Comparison of ENCODE assay signal across 29 cellular contexts in genomic region chr9:123424131-123424530, GRCh38.
"Had no signal": no experiment of that assay in that cellular context is flagged by ENCODE, and none has a peak within 500 bp of the region (broad histone marks: within the 10 kb centered on the region; RNA-seq: fewer than 3 reads in every experiment).

No MANE protein-coding gene starts in this region.

- H3K36me3 Mint-ChIP-seq: natural killer cell treated with Interleukin-12 subunit alpha and Interleukin-12 subunit beta and Interleukin-15 and Interleukin-18, amount 100 ng/mL, for 72 hours had no signal

- H3K9me3 ChIP-seq: lower lobe of right lung, mucosa of descending colon, neutrophil, testis, transverse colon had no signal

- H3K27me3 Mint-ChIP-seq: activated CD4-positive, alpha-beta memory T cell treated with anti-CD3 and anti-CD28 coated beads, Interleukin-2, amount 10 ng/mL, durations not matched to agents 7 days and 5 days; activated CD4-positive, alpha-beta T cell treated with anti-CD3 and anti-CD28 coated beads, Interleukin-2, amount 10 ng/mL, durations not matched to agents 7 days and 5 days; activated T-helper 17 cell treated with anti-CD3 and anti-CD28 coated beads, Interleukin-2, amount 50 U/mL, for 72 hours; natural killer cell treated with Interleukin-12 subunit alpha and Interleukin-12 subunit beta and Interleukin-15 and Interleukin-18, amount 100 ng/mL, for 72 hours; T-helper 17 cell had no signal

- H3K27ac ChIP-seq: brain microvascular endothelial cell, lower lobe of right lung, neutrophil, testis, transverse colon had no signal

- H3K4me1 Mint-ChIP-seq: activated CD4-positive, alpha-beta memory T cell treated with anti-CD3 and anti-CD28 coated beads, Interleukin-2, amount 10 ng/mL, durations not matched to agents 7 days and 5 days; activated CD4-positive, alpha-beta T cell treated with anti-CD3 and anti-CD28 coated beads, Interleukin-2, amount 10 ng/mL, durations not matched to agents 7 days and 5 days; activated T-helper 17 cell treated with anti-CD3 and anti-CD28 coated beads, Interleukin-2, amount 50 U/mL, for 72 hours had no signal

- H3K9me3 Mint-ChIP-seq: activated CD4-positive, alpha-beta memory T cell treated with anti-CD3 and anti-CD28 coated beads, Interleukin-2, amount 10 ng/mL, durations not matched to agents 7 days and 5 days; activated CD4-positive, alpha-beta T cell treated with anti-CD3 and anti-CD28 coated beads, Interleukin-2, amount 10 ng/mL, durations not matched to agents 7 days and 5 days; activated T-cell treated with anti-CD3 and anti-CD28 coated beads, Interleukin-2, amount 50 U/mL, for 4 hours; activated T-helper 17 cell treated with anti-CD3 and anti-CD28 coated beads, Interleukin-2, amount 50 U/mL, for 72 hours; natural killer cell treated with Interleukin-12 subunit alpha and Interleukin-12 subunit beta and Interleukin-15 and Interleukin-18, amount 100 ng/mL, for 72 hours; WTC11 had no signal

- H3K4me3 ChIP-seq: lower lobe of right lung, mucosa of descending colon, testis, transverse colon had no signal

- H3K27ac Mint-ChIP-seq: activated CD4-positive, alpha-beta memory T cell treated with anti-CD3 and anti-CD28 coated beads, Interleukin-2, amount 10 ng/mL, durations not matched to agents 7 days and 5 days; activated CD4-positive, alpha-beta T cell treated with anti-CD3 and anti-CD28 coated beads, Interleukin-2, amount 10 ng/mL, durations not matched to agents 7 days and 5 days; activated T-helper 17 cell treated with anti-CD3 and anti-CD28 coated beads, Interleukin-2, amount 50 U/mL, for 72 hours; natural killer cell treated with Interleukin-12 subunit alpha and Interleukin-12 subunit beta and Interleukin-15 and Interleukin-18, amount 100 ng/mL, for 72 hours; progenitor cell of endocrine pancreas; T-helper 17 cell; WTC11 had no signal

- H3K36me3 ChIP-seq: brain microvascular endothelial cell had no signal

- H3K27me3 ChIP-seq: brain microvascular endothelial cell, neutrophil, testis, transverse colon had no signal

- DNase-seq: activated CD4-positive, alpha-beta memory T cell treated with anti-CD3 and anti-CD28 coated beads, Interleukin-2, amount 10 ng/mL, durations not matched to agents 7 days and 5 days; activated CD4-positive, alpha-beta T cell treated with anti-CD3 and anti-CD28 coated beads for 1 hour; activated CD4-positive, alpha-beta T cell treated with anti-CD3 and anti-CD28 coated beads, Interleukin-2, amount 10 ng/mL, durations not matched to agents 7 days and 5 days; activated CD8-positive, alpha-beta memory T cell treated with anti-CD3 and anti-CD28 coated beads, Interleukin-2, amount 50 U/mL, for 48 hours; activated gamma-delta T cell treated with Interleukin-2 at 50 U/mL for 16 hours; activated naive CD4-positive, alpha-beta T cell treated with anti-CD3 and anti-CD28 coated beads, Interleukin-2, amount 50 U/mL, for 16 hours; activated T-cell treated with anti-CD3 and anti-CD28 coated beads, Interleukin-2, amount 50 U/mL, for 4 hours; amniotic stem cell; brain microvascular endothelial cell; central memory CD4-positive, alpha-beta T cell; dermis blood vessel endothelial cell; effector CD4-positive, alpha-beta T cell; glutamatergic neuron; hippocampal formation; left colon; lower lobe of right lung; mesenchymal stem cell; stimulated activated CD4-positive, alpha-beta T cell treated with anti-CD3 and anti-CD28 coated beads, Interleukin-2, amount 100 ng/mL, for 48 hours; stimulated activated naive CD4-positive, alpha-beta T cell treated with Interleukin-2 at 50 U/mL for 16 hours; T-helper 17 cell; T1000; testis; transverse colon had no signal

- H3K4me3 Mint-ChIP-seq: activated CD4-positive, alpha-beta memory T cell treated with anti-CD3 and anti-CD28 coated beads, Interleukin-2, amount 10 ng/mL, durations not matched to agents 7 days and 5 days; activated CD4-positive, alpha-beta T cell treated with anti-CD3 and anti-CD28 coated beads, Interleukin-2, amount 10 ng/mL, durations not matched to agents 7 days and 5 days; activated T-cell treated with anti-CD3 and anti-CD28 coated beads, Interleukin-2, amount 50 U/mL, for 4 hours; activated T-helper 17 cell treated with anti-CD3 and anti-CD28 coated beads, Interleukin-2, amount 50 U/mL, for 72 hours; natural killer cell treated with Interleukin-12 subunit alpha and Interleukin-12 subunit beta and Interleukin-15 and Interleukin-18, amount 100 ng/mL, for 72 hours; T-helper 17 cell; WTC11 had no signal

- ATAC-seq: activated T-cell treated with anti-CD3 and anti-CD28 coated beads, Interleukin-2, amount 50 U/mL, for 4 hours; activated T-helper 17 cell treated with anti-CD3 and anti-CD28 coated beads, Interleukin-2, amount 50 U/mL, for 72 hours; left colon; lower lobe of right lung; mucosa of descending colon; T-helper 17 cell; WTC11 had no signal

- H3K4me1 ChIP-seq: lower lobe of right lung, testis, transverse colon had no signal
